ENCODE assay signal across 1 cellular context in the genomic region with DNA sequence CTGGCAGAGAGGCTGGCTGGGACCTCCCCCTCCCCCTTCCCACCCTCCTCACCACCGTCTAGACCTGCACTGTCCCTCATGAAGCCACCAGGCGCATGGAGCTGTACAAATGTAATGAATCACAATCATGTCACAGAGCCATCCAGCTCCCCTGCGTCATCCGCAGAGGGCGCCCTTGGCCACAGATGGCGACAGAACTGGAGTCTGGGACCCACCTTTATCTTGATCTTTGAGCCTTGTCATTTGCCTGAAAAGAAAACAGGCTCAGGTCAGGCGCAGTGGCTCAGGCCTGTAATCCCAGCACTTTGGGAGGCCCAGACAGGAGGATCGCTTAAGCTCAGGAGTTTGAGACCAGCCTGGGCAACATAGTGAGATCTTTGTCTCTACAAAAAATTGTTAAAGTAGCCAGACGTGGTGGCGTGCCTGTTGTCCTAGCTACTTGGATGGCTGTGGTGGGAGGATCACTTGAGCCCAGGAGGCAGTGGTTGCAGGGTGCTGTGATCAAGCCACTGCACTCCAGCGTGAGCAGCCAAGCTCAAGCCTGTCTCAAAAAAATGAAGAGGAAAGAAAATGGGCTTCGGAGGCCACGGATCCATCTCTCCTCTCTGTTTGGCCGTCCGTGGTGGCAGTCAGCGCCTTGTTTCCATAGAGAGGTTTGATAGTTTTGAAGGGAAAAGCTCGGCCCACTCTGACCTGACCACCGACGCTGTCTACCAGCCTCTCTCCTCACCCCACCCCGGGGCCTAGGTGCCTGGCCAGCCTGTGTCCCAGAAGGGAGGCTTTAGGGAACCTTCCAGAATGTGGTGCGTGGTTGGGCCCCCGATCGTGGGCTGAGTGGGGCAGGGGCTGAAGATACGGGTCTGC.
TF ChIP-seq lines count a peak whose summit lies in the region.

No MANE protein-coding gene starts in this region.

TF ChIP-seq in HepG2, 621 proteins besides CTCF, POLR2A, EP300 and RAD21 (continued from another document):
- TF ChIP-seq ZNF609 (CRISPR knock-in tag; IDR thresholded peaks at IDR 0.05; ENCODE audit: borderline replicate concordance): peak; percentile 38; the same call in 1 of the 2 replicates
- peak in 1 of 2 experiments; percentile 95; a peak in 1 of 4 replicates for TF ChIP-seq KLF16 (CRISPR knock-in tag; IDR thresholded peaks at IDR 0.05)
- peak; percentile 68; the same call in 1 of the 2 replicates for TF ChIP-seq YEATS2 (CRISPR knock-in tag; IDR thresholded peaks at IDR 0.05; ENCODE audit: borderline replicate concordance)
- no peak for TF ChIP-seq ATF1 (CRISPR knock-in tag; IDR thresholded peaks at IDR 0.05)
- TF ChIP-seq, protein P1, sequence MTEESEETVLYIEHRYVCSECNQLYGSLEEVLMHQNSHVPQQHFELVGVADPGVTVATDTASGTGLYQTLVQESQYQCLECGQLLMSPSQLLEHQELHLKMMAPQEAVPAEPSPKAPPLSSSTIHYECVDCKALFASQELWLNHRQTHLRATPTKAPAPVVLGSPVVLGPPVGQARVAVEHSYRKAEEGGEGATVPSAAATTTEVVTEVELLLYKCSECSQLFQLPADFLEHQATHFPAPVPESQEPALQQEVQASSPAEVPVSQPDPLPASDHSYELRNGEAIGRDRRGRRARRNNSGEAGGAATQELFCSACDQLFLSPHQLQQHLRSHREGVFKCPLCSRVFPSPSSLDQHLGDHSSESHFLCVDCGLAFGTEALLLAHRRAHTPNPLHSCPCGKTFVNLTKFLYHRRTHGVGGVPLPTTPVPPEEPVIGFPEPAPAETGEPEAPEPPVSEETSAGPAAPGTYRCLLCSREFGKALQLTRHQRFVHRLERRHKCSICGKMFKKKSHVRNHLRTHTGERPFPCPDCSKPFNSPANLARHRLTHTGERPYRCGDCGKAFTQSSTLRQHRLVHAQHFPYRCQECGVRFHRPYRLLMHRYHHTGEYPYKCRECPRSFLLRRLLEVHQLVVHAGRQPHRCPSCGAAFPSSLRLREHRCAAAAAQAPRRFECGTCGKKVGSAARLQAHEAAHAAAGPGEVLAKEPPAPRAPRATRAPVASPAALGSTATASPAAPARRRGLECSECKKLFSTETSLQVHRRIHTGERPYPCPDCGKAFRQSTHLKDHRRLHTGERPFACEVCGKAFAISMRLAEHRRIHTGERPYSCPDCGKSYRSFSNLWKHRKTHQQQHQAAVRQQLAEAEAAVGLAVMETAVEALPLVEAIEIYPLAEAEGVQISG (CRISPR knock-in tag; IDR thresholded peaks at IDR 0.05): peak; percentile 81
- TF ChIP-seq ZNF292 (CRISPR knock-in tag; IDR thresholded peaks at IDR 0.05; ENCODE audit: borderline replicate concordance, low read depth): peak; percentile 91
- TF ChIP-seq ZNF12 (CRISPR knock-in tag; IDR thresholded peaks at IDR 0.05): peak; percentile 90
- no peak for TF ChIP-seq DR1 (CRISPR knock-in tag; IDR thresholded peaks at IDR 0.05)
- TF ChIP-seq GABPA (IDR thresholded peaks at IDR 0.05; ENCODE audit: low read depth, low read length): no peak
- TF ChIP-seq GABPA (CRISPR knock-in tag; IDR thresholded peaks at IDR 0.05; ENCODE audit: low read depth): no peak
- TF ChIP-seq ZSCAN31 (CRISPR knock-in tag; IDR thresholded peaks at IDR 0.05; ENCODE audit: low read depth): peak; percentile 64; the same call in 1 of the 2 replicates
- TF ChIP-seq, protein P2, sequence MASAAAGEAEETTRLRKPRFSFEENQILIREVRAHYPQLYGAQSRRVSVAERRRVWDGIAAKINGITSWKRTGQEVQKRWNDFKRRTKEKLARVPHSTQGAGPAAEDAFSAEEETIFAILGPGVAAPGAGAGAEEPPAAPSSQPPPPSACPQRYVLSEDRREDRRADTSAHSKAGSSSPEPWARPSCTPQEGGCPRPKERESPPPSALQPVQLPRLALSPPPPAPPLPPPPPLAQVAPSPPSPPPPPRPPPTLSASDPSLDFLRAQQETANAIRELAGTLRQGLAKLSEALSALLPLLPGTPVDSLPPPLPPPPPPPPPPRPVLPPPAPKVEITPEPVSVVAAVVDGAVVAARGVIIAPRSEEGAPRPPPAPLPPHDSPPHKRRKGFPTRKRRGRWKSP (CRISPR knock-in tag; IDR thresholded peaks at IDR 0.05): peak; percentile 76; the same call in 1 of the 2 replicates
- TF ChIP-seq, protein P3, sequence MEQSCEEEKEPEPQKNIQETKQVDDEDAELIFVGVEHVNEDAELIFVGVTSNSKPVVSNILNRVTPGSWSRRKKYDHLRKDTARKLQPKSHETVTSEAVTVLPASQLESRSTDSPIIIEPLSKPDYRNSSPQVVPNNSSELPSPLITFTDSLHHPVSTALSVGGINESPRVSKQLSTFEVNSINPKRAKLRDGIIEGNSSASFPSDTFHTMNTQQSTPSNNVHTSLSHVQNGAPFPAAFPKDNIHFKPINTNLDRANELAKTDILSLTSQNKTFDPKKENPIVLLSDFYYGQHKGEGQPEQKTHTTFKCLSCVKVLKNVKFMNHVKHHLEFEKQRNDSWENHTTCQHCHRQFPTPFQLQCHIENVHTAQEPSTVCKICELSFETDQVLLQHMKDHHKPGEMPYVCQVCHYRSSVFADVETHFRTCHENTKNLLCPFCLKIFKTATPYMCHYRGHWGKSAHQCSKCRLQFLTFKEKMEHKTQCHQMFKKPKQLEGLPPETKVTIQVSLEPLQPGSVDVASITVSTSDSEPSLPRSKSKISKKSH (CRISPR knock-in tag; IDR thresholded peaks at IDR 0.05; ENCODE audit: borderline replicate concordance): no peak; the same call in none of the 2 replicates
- TF ChIP-seq PAWR (CRISPR knock-in tag; IDR thresholded peaks at IDR 0.05; ENCODE audit: borderline replicate concordance): 0 out of 2 replicates have a peak, but pooled peaks have one; percentile 52
- no peak for TF ChIP-seq ZNF75D (CRISPR knock-in tag; IDR thresholded peaks at IDR 0.05; ENCODE audit: borderline replicate concordance)
- peak; percentile 81 for TF ChIP-seq CEBPG (CRISPR knock-in tag; IDR thresholded peaks at IDR 0.05)
- peak; percentile 70; the same call in 1 of the 2 replicates for TF ChIP-seq ZNF510 (CRISPR knock-in tag; IDR thresholded peaks at IDR 0.05; ENCODE audit: low read depth)
- peak; percentile 100 for TF ChIP-seq ZMYM3 (CRISPR knock-in tag; IDR thresholded peaks at IDR 0.05)
- peak; percentile 91 for TF ChIP-seq MEIS1 (CRISPR knock-in tag; IDR thresholded peaks at IDR 0.05; ENCODE audit: borderline replicate concordance)
- TF ChIP-seq TRAFD1 (CRISPR knock-in tag; IDR thresholded peaks at IDR 0.05; ENCODE audit: borderline replicate concordance): no peak
- TF ChIP-seq ZNF34 (CRISPR knock-in tag; IDR thresholded peaks at IDR 0.05; ENCODE audit: borderline replicate concordance): no peak
- TF ChIP-seq TAF1 (CRISPR knock-in tag; IDR thresholded peaks at IDR 0.05): no peak; the same call in 1 of the 2 replicates
- TF ChIP-seq HNRNPH1 (optimal IDR thresholded peaks at IDR 0.05; ENCODE audit: low read depth, low read length): no peak
- TF ChIP-seq ZNF382 (CRISPR knock-in tag; IDR thresholded peaks at IDR 0.05; ENCODE audit: borderline replicate concordance): no peak
TF ChIP-seq in HepG2: peak in this region for 335.
